ENCODE assay signal across 20 cellular contexts in genomic region chr5:178377583-178378270, GRCh38.
DNase-seq lines count a peak whose midpoint lies in the region; ATAC-seq, FAIRE-seq and TF ChIP-seq lines count a peak whose summit lies in the region.
"Had no signal": no experiment of that assay in that cellular context is flagged by ENCODE, and none has a peak within 500 bp of the region (broad histone marks: within the 10 kb centered on the region; RNA-seq: fewer than 3 reads in every experiment).

No MANE protein-coding gene starts in this region.

- WGBS in heart left ventricle, 4 donors, result 91 to 98% (median 94%) methylated on average over 21 of the region's 21 CpGs
- 96% methylated on average over 21 of the region's 21 CpGs for WGBS in smooth muscle cell (ENCODE audit: low lambda C conversion rate)

- ATAC-seq in left cardiac atrium (no peak), heart left ventricle (no peak), WTC11 (no peak)
- ATAC-seq: CD8-positive, alpha-beta T cell had no signal

- H3K27ac Mint-ChIP-seq in WTC11, result peak overlapping the region; percentile 36; the same call in 1 of the 2 replicates
- no peak overlapping the region for H3K27ac Mint-ChIP-seq in progenitor cell of endocrine pancreas
- H3K27ac Mint-ChIP-seq: B cell; CD14-positive monocyte; CD8-positive, alpha-beta T cell; HFFc6 had no signal

- peak overlapping the region; percentile 79 for H3K4me2 ChIP-seq in smooth muscle cell

- peak; percentile 18 for DNase-seq in left cardiac atrium
- no peak for DNase-seq in heart left ventricle
- DNase-seq in WTC11 (ENCODE audit: low spot score), result no peak
- peak; percentile 52 for DNase-seq in kidney
- no peak for DNase-seq in smooth muscle cell (lab: John Stamatoyannopoulos, UW; ENCODE audit: unreplicated experiment)
- DNase-seq in progenitor cell of endocrine pancreas (ENCODE audit: low spot score, unreplicated experiment), result no peak
- DNase-seq in OCI-M2 (lab: John Stamatoyannopoulos, UW; ENCODE audit: unreplicated experiment), result no peak
- no peak for DNase-seq in activated T-cell treated with anti-CD3 and anti-CD28 coated beads, Interleukin-2, amount 50 U/mL, for 48 hours
- DNase-seq: 8988T; CD8-positive, alpha-beta T cell; COR-L47; DMS153; DMS79 treated with DMSO at 0.1 percent for 48 hours; GDM1; HCEC 1CT; HFFc6 had no signal

- FAIRE-seq in kidney (lab: Jason Lieb, UNC), result no peak
- FAIRE-seq: D721Med, GM12892 had no signal

- H3K79me2 ChIP-seq in smooth muscle cell (ENCODE audit: low read depth), result no peaks in the 10 kb centered on the region

- H3K4me3 Mint-ChIP-seq in WTC11 (no peak overlapping the region), progenitor cell of endocrine pancreas (ENCODE audit: low read depth) (no peak overlapping the region)
- H3K4me3 Mint-ChIP-seq: B cell; CD14-positive monocyte; CD8-positive, alpha-beta T cell; HFFc6 had no signal

- no peaks in the 10 kb centered on the region for H3K9me3 Mint-ChIP-seq in WTC11
- H3K9me3 Mint-ChIP-seq in progenitor cell of endocrine pancreas (ENCODE audit: low read depth), result no peaks in the 10 kb centered on the region
- H3K9me3 Mint-ChIP-seq: CD8-positive, alpha-beta T cell had no signal

- peaks cover 11% of the 10 kb centered on the region for H3F3A ChIP-seq in smooth muscle cell (ENCODE audit: low read depth)

- H2AFZ ChIP-seq in smooth muscle cell (ENCODE audit: low read depth), result no peak overlapping the region

- H3K36me3 Mint-ChIP-seq in WTC11 (no peaks in the 10 kb centered on the region), progenitor cell of endocrine pancreas (ENCODE audit: insufficient read depth) (no peaks in the 10 kb centered on the region)
- H3K36me3 Mint-ChIP-seq: CD14-positive monocyte; CD8-positive, alpha-beta T cell had no signal

- H4K20me1 ChIP-seq in smooth muscle cell (ENCODE audit: low read depth), result no peaks in the 10 kb centered on the region

- H3K4me1 Mint-ChIP-seq in WTC11 (peaks cover 8% of the 10 kb centered on the region; the same call in 1 of the 2 replicates), progenitor cell of endocrine pancreas (ENCODE audit: low read depth) (no peaks in the 10 kb centered on the region)

- POLR2A ChIA-PET in WTC11 (lab: Charles Lee), result no interaction called here

- H3K4me1 ChIP-seq in heart left ventricle (no peaks in the 10 kb centered on the region), kidney (ENCODE audit: control insufficient read depth in 1 of 2, insufficient read depth in 1 of 2, low read depth in 1 of 2, low read length in 2 of 2) (no peaks in the 10 kb centered on the region), smooth muscle cell (ENCODE audit: low read depth) (no peaks in the 10 kb centered on the region)

- TF ChIP-seq CTCF in heart left ventricle (IDR thresholded peaks at IDR 0.05), result no peak
- TF ChIP-seq CTCF in WTC11 (IDR thresholded peaks at IDR 0.05), result no peak
- no peak for TF ChIP-seq CTCF in kidney (IDR thresholded peaks at IDR 0.05; ENCODE audit: borderline replicate concordance, extremely low read depth, insufficient read depth)
- no peak for TF ChIP-seq CTCF in smooth muscle cell (IDR thresholded peaks at IDR 0.05; ENCODE audit: borderline replicate concordance, insufficient read depth, poor library complexity, severe bottlenecking)
- no peak for TF ChIP-seq CTCF in progenitor cell of endocrine pancreas (IDR thresholded peaks at IDR 0.05; ENCODE audit: unreplicated experiment)

- no peaks in the 10 kb centered on the region for H3K36me3 ChIP-seq in heart left ventricle
- H3K36me3 ChIP-seq in kidney (ENCODE audit: control insufficient read depth in 1 of 2, insufficient read depth in 2 of 2, low read length in 2 of 2), result no peaks in the 10 kb centered on the region
- no peaks in the 10 kb centered on the region for H3K36me3 ChIP-seq in smooth muscle cell (ENCODE audit: low read depth)

- no peaks in the 10 kb centered on the region; the same call in 1 of the 2 replicates for H3K27me3 Mint-ChIP-seq in WTC11 (ENCODE audit: low read depth)
- H3K27me3 Mint-ChIP-seq in progenitor cell of endocrine pancreas, result peaks cover 13% of the 10 kb centered on the region

- H3K4me3 ChIP-seq in heart left ventricle (no peak overlapping the region), kidney (ENCODE audit: low read length in 2 of 2) (no peak overlapping the region), smooth muscle cell (no peak overlapping the region)

- H3K9ac ChIP-seq in kidney (ENCODE audit: low read length in 2 of 2), result no peak overlapping the region
- H3K9ac ChIP-seq in smooth muscle cell (ENCODE audit: low read depth), result no peak overlapping the region

- TF ChIP-seq POLR2A in heart left ventricle (IDR thresholded peaks at IDR 0.05), result no peak

- CTCF ChIA-PET in WTC11 (lab: Charles Lee), result no interaction called here

- intact Hi-C loops in left cardiac atrium (cut with DNase I) (no loop called here), heart left ventricle (cut with DNase I) (no loop called here), kidney (cut with DNase I) (no loop called here)

- H3K9me3 ChIP-seq in heart left ventricle (no peaks in the 10 kb centered on the region), kidney (ENCODE audit: control insufficient read depth in 1 of 2, low read length in 2 of 2) (no peaks in the 10 kb centered on the region), smooth muscle cell (replicated peaks; ENCODE audit: low read depth) (no peaks in the 10 kb centered on the region)

- H3K27me3 ChIP-seq in heart left ventricle (no peaks in the 10 kb centered on the region), smooth muscle cell (ENCODE audit: low read depth) (no peaks in the 10 kb centered on the region)

- no peak overlapping the region for H3K27ac ChIP-seq in heart left ventricle
- H3K27ac ChIP-seq in kidney (ENCODE audit: low read depth in 2 of 2, low read length in 2 of 2), result no peak overlapping the region
- peak overlapping the region; percentile 10 for H3K27ac ChIP-seq in smooth muscle cell (ENCODE audit: low read depth)

TF ChIP-seq in WTC11, 78 proteins besides CTCF, POLR2A, EP300 and RAD21:
- no peak for TF ChIP-seq PRRX2 (CRISPR knock-in tag; IDR thresholded peaks at IDR 0.05)
- 0 out of 2 replicates have a peak, but pooled peaks have one; percentile 6 for TF ChIP-seq ZNF121 (CRISPR knock-in tag; IDR thresholded peaks at IDR 0.05)
- TF ChIP-seq ZNF425 (CRISPR knock-in tag; conservative IDR thresholded peaks at IDR 0.05), result no peak
- no peak for TF ChIP-seq TP53 (CRISPR knock-in tag; IDR thresholded peaks at IDR 0.05)
- no peak for TF ChIP-seq NR3C1 (CRISPR knock-in tag; conservative IDR thresholded peaks at IDR 0.05; ENCODE audit: low read depth)

Comparison
In these comparisons a context has a peak if more than half of its experiments do, and no peak if none do; other contexts are left out.
1. DNase-seq: peak in left cardiac atrium (single experiment) and kidney (single experiment); none in heart left ventricle (0 of 5), WTC11 (single experiment), smooth muscle cell (single experiment), progenitor cell of endocrine pancreas (single experiment), OCI-M2 (single experiment) and activated T-cell treated with anti-CD3 and anti-CD28 coated beads, Interleukin-2, amount 50 U/mL, for 48 hours (0 of 2).